ENCODE assay signal across 10 cellular contexts in the genomic region with DNA sequence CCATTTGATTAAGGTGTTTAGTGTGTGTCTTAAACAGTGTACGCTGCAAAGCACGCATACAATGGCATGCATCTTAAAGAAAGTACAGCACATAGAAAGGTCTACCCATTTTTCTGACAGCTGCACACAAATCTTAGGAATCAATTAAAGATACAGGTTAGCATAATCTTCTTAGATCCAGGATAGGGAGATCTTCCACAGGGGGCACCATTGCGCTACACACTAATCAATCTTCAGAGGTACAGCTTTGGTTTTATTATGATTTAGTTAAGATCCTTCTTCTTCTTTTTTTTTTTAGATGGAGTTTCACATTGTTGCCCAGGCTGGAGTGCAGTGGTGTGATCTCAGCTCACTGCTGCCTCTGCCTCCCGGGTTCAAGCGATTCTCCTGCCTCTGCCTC.
DNase-seq lines count a peak whose midpoint lies in the region; TF ChIP-seq lines count a peak whose summit lies in the region.
"Had no signal": no experiment of that assay in that cellular context is flagged by ENCODE, and none has a peak within 500 bp of the region (broad histone marks: within the 10 kb centered on the region; RNA-seq: fewer than 3 reads in every experiment).

No MANE protein-coding gene starts in this region.

- H3K9me3 Mint-ChIP-seq in mesothelial cell of epicardium = no peaks in the 10 kb centered on the region
- H3K9me3 Mint-ChIP-seq: activated CD4-positive, alpha-beta T cell treated with anti-CD3 and anti-CD28 coated beads, Interleukin-2, amount 10 ng/mL, durations not matched to agents 24 days and 14 days had no signal

- no peaks in the 10 kb centered on the region for H3K4me1 ChIP-seq in uterus
- H3K4me1 ChIP-seq: colonic mucosa had no signal

- intact Hi-C loops in uterus (cut with DNase I; ENCODE audit: low total_unique reads) = no loop called here

- DNase-seq in ACHN (peak; percentile 14), GM03348 (ENCODE audit: low spot score) (peak; percentile 10), NCI-H82 treated with DMSO at 0.1 percent for 48 hours (lab: John Stamatoyannopoulos, UW; ENCODE audit: unreplicated experiment) (peak; percentile 30), erythroblast (lab: John Stamatoyannopoulos, UW) (peak; percentile 32 to 58), NCI-H2227 (lab: John Stamatoyannopoulos, UW; ENCODE audit: unreplicated experiment) (no peak), mesothelial cell of epicardium (ENCODE audit: low spot score in 2 of 2, unreplicated experiment in 2 of 2) (no peak), uterus (no peak), NCI-H774 (lab: John Stamatoyannopoulos, UW) (no peak)
- DNase-seq: activated CD4-positive, alpha-beta T cell treated with anti-CD3 and anti-CD28 coated beads, Interleukin-2, amount 10 ng/mL, durations not matched to agents 24 days and 14 days; colonic mucosa had no signal

- no peaks in the 10 kb centered on the region for H3K36me3 Mint-ChIP-seq in mesothelial cell of epicardium

- H3K27ac ChIP-seq in uterus = no peak overlapping the region
- H3K27ac ChIP-seq: colonic mucosa had no signal

- H3K27ac Mint-ChIP-seq in mesothelial cell of epicardium = no peak overlapping the region
- H3K27ac Mint-ChIP-seq: activated CD4-positive, alpha-beta T cell treated with anti-CD3 and anti-CD28 coated beads, Interleukin-2, amount 10 ng/mL, durations not matched to agents 24 days and 14 days had no signal

- no peak overlapping the region for H3K4me3 ChIP-seq in uterus
- H3K4me3 ChIP-seq: colonic mucosa had no signal

- no peak for TF ChIP-seq POLR2A in erythroblast (IDR thresholded peaks at IDR 0.05; ENCODE audit: low read length)
- TF ChIP-seq POLR2A in uterus (IDR thresholded peaks at IDR 0.05) = no peak

- no peaks in the 10 kb centered on the region for H3K27me3 Mint-ChIP-seq in mesothelial cell of epicardium (ENCODE audit: low read depth)
- H3K27me3 Mint-ChIP-seq: activated CD4-positive, alpha-beta T cell treated with anti-CD3 and anti-CD28 coated beads, Interleukin-2, amount 10 ng/mL, durations not matched to agents 24 days and 14 days had no signal

- H3K36me3 ChIP-seq in uterus = no peaks in the 10 kb centered on the region
- H3K36me3 ChIP-seq: colonic mucosa had no signal

- TF ChIP-seq CTCF in mesothelial cell of epicardium (IDR thresholded peaks at IDR 0.05; ENCODE audit: unreplicated experiment) (no peak), uterus (IDR thresholded peaks at IDR 0.05) (no peak)

- in situ Hi-C loops in ACHN (cut with HindIII; ENCODE audit: low pct_ligation_motif_present, low pct_unique_long_range_greater_than_20kb, low sequenced_read_pairs) = no loop called here

- H3K27me3 ChIP-seq in uterus = no peaks in the 10 kb centered on the region
- H3K27me3 ChIP-seq: colonic mucosa had no signal

- H3K4me3 Mint-ChIP-seq in mesothelial cell of epicardium = no peak overlapping the region
- H3K4me3 Mint-ChIP-seq: activated CD4-positive, alpha-beta T cell treated with anti-CD3 and anti-CD28 coated beads, Interleukin-2, amount 10 ng/mL, durations not matched to agents 24 days and 14 days had no signal

- no peaks in the 10 kb centered on the region for H3K4me1 Mint-ChIP-seq in mesothelial cell of epicardium
- H3K4me1 Mint-ChIP-seq: activated CD4-positive, alpha-beta T cell treated with anti-CD3 and anti-CD28 coated beads, Interleukin-2, amount 10 ng/mL, durations not matched to agents 24 days and 14 days had no signal

- no peaks in the 10 kb centered on the region for H3K9me3 ChIP-seq in uterus
- H3K9me3 ChIP-seq: colonic mucosa had no signal

Comparison
In these comparisons a context has a peak if more than half of its experiments do, and no peak if none do; other contexts are left out.
1. DNase-seq: peak in ACHN (single experiment), GM03348 (single experiment), NCI-H82 treated with DMSO at 0.1 percent for 48 hours (single experiment) and erythroblast (2 of 2); none in NCI-H2227 (single experiment), mesothelial cell of epicardium (0 of 2), uterus (0 of 2) and NCI-H774 (single experiment).